ENCODE assay signal across 8 cellular contexts in genomic region chr19:45485301-45486077, GRCh38. TPM values are rescaled to one million over a fixed set of nuclear protein-coding genes. Genes with fewer than 3 reads are reported as not detected.
DNase-seq lines count a peak whose midpoint lies in the region; ATAC-seq, FAIRE-seq and TF ChIP-seq lines count a peak whose summit lies in the region.

No MANE protein-coding gene starts in this region.

- ATAC-seq in HG02588 (IDR thresholded peaks at IDR 0.05; ENCODE audit: unreplicated experiment) (peak; percentile 81), SK-N-SH treated with all-trans-retinoic acid at 6 μM for 48 hours (peak; percentile 98), pancreas (peak; percentile 99)
- ATAC-seq in activated naive CD4-positive, alpha-beta T cell treated with anti-CD3 and anti-CD28 coated beads, Interleukin-2, amount 50 U/mL, for 72 hours: peak; percentile 97 to 98

- H3K36me3 Mint-ChIP-seq in activated naive CD4-positive, alpha-beta T cell treated with anti-CD3 and anti-CD28 coated beads, Interleukin-2, amount 50 U/mL, for 72 hours: no peaks in the 10 kb centered on the region

- H3K9me3 Mint-ChIP-seq in activated naive CD4-positive, alpha-beta T cell treated with anti-CD3 and anti-CD28 coated beads, Interleukin-2, amount 50 U/mL, for 72 hours: no peaks in the 10 kb centered on the region

- H3K36me3 ChIP-seq in pancreas (no peaks in the 10 kb centered on the region), tibial artery (no peaks in the 10 kb centered on the region)

- peak overlapping the region; percentile 38 to 73 (median 62) for H3K4me3 ChIP-seq in pancreas
- peak overlapping the region; percentile 59 to 68 for H3K4me3 ChIP-seq in tibial artery

- DNase-seq in GM10266 (ENCODE audit: extremely low spot score) (peak; percentile 86), NCI-H1092 (lab: John Stamatoyannopoulos, UW) (peak; percentile 89), head of caudate nucleus (peak; percentile 97 to 100 (median 99)), pancreas (peak; percentile 95 to 100 (median 98)), tibial artery (peak; percentile 98 to 100)
- peak; percentile 97 to 99 for DNase-seq in activated naive CD4-positive, alpha-beta T cell treated with anti-CD3 and anti-CD28 coated beads, Interleukin-2, amount 50 U/mL, for 72 hours (ENCODE audit: low spot score in 2 of 2)

- H3K4me1 ChIP-seq in pancreas (no peaks in the 10 kb centered on the region), tibial artery (peaks cover 0 to 7% (median 5%) of the 10 kb centered on the region in 4 donors)

- H3K9me3 ChIP-seq in pancreas (no peaks in the 10 kb centered on the region), tibial artery (no peaks in the 10 kb centered on the region)

- peak overlapping the region; percentile 5 to 81 (median 62) for H3K27ac ChIP-seq in pancreas
- H3K27ac ChIP-seq in tibial artery: peak overlapping the region; percentile 78 to 82

- no peaks in the 10 kb centered on the region for H3K27me3 ChIP-seq in pancreas
- no peaks in the 10 kb centered on the region for H3K27me3 ChIP-seq in tibial artery

- FAIRE-seq in pancreas (lab: Jason Lieb, UNC): no peak

- TF ChIP-seq CTCF in GM10266 (IDR thresholded peaks at IDR 0.05; ENCODE audit: control insufficient read depth, insufficient read depth, low read depth, missing control alignments): peak; percentile 88
- TF ChIP-seq CTCF in pancreas (IDR thresholded peaks at IDR 0.05): peak; percentile 60 to 77 (median 68)
- TF ChIP-seq CTCF in tibial artery (IDR thresholded peaks at IDR 0.05): peak; percentile 79 to 84

- intact Hi-C loops in head of caudate nucleus (cut with DNase I) (no loop called here), pancreas (cut with DNase I) (no loop called here), tibial artery (cut with DNase I; ENCODE audit: low total_unique reads) (no loop called here)

- peak overlapping the region; percentile 69 to 87 for H3K27ac Mint-ChIP-seq in activated naive CD4-positive, alpha-beta T cell treated with anti-CD3 and anti-CD28 coated beads, Interleukin-2, amount 50 U/mL, for 72 hours

- WGBS in pancreas, 2 donors: 0% methylated on average over 35 of the region's 35 CpGs

TF ChIP-seq in SK-N-SH treated with all-trans-retinoic acid at 6 μM for 48 hours, 23 proteins besides CTCF, POLR2A, EP300 and RAD21:
- TF ChIP-seq SNAI2 (CRISPR knock-in tag; IDR thresholded peaks at IDR 0.05) (no peak), CSDC2 (CRISPR knock-in tag; IDR thresholded peaks at IDR 0.05) (0 out of 2 replicates have a peak, but pooled peaks have one; percentile 44), ZFP3 (CRISPR knock-in tag; IDR thresholded peaks at IDR 0.05) (no peak), TSHZ2 (CRISPR knock-in tag; IDR thresholded peaks at IDR 0.05) (peak; percentile 63; the same call in 1 of the 2 replicates), PATZ1 (CRISPR knock-in tag; IDR thresholded peaks at IDR 0.05; ENCODE audit: borderline replicate concordance) (no peak)

RNA-seq across cellular contexts. Expression of gene RTN2, which starts 11.4 kb away (rescaled TPM):
- 1 to 10 TPM; 3.2 to 5.1 TPM for total RNA-seq in activated naive CD4-positive, alpha-beta T cell treated with anti-CD3 and anti-CD28 coated beads, Interleukin-2, amount 50 U/mL, for 72 hours
- total RNA-seq in pancreas: 1 to 10 TPM; 2.1 to 6.3 (median 3.2) TPM
- 1 to 10 TPM; 4.4 to 9.5 TPM for polyA plus RNA-seq in pancreas

RNA-seq across cellular contexts. Expression of gene PPM1N, which starts 12.8 kb away (rescaled TPM):
- 1 to 10 TPM; 1.5 to 7.4 TPM for total RNA-seq in activated naive CD4-positive, alpha-beta T cell treated with anti-CD3 and anti-CD28 coated beads, Interleukin-2, amount 50 U/mL, for 72 hours
- under 1 TPM; 0.22 to 0.41 (median 0.30) TPM for total RNA-seq in pancreas
- polyA plus RNA-seq in pancreas: 1 to 10 TPM in 1 of 2 donors, under 1 TPM in 1; 0.53 to 2.1 TPM

RNA-seq across cellular contexts. Expression of gene FOSB, which starts 17.7 kb away (rescaled TPM):
- 10 to 100 TPM; 19.9 to 37.6 TPM for total RNA-seq in activated naive CD4-positive, alpha-beta T cell treated with anti-CD3 and anti-CD28 coated beads, Interleukin-2, amount 50 U/mL, for 72 hours
- total RNA-seq in pancreas: 10 to 100 TPM in 1 of 6 donors, 1 to 10 TPM in 3, under 1 TPM in 2; 0.79 to 17.0 (median 5.7) TPM
- 10 to 100 TPM; 12.9 to 21.6 TPM for polyA plus RNA-seq in pancreas

RNA-seq across cellular contexts. Expression of gene VASP, which starts 21.8 kb away (rescaled TPM):
- 100 to 1,000 TPM in 1 of 2 donors, 10 to 100 TPM in 1; 76.8 to 156 TPM for total RNA-seq in activated naive CD4-positive, alpha-beta T cell treated with anti-CD3 and anti-CD28 coated beads, Interleukin-2, amount 50 U/mL, for 72 hours
- total RNA-seq in pancreas: 10 to 100 TPM; 12.5 to 49.3 (median 25.1) TPM
- polyA plus RNA-seq in pancreas: 10 to 100 TPM; 32.7 to 34.3 TPM

Comparison
In these comparisons a context has a peak if more than half of its experiments do, and no peak if none do; other contexts are left out.
1. Peak in every context shown above with its lines: DNase-seq, ATAC-seq, H3K4me3 ChIP-seq and H3K27ac ChIP-seq.